In the genomic region with DNA sequence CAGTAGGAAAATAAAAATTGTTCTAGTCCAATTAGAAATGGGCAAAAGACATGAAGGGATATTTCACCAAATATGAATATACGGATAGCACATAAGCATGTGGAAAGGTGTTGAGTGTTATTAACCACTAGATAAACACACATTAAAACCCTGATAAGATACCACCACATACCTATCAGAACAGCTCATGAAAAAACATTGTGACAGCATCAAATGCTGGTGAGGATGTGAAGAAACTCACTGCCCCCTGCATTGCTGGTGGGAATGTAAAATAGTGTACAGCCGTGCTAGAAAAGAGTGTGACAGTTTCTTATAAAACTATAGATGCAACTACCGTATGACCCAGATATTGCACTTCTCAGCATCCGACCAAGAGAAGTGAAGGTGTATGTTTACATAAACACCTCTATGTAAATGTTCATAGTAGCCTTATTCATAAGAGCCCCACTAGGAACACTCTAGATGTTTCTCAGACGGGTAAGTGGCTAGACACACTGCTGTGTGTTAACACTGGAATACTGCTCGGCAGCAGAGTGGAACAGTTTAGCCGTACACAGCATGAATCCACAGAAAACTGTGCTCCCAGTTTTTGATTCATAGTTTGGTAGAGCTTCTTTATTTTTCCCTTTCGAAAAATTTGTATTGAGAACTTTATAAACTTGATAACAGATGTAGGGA, we compare ENCODE assay signal across 1 cellular context.
TF ChIP-seq lines count a peak whose summit lies in the region.

No MANE protein-coding gene starts in this region.

TF ChIP-seq in A549, 52 proteins besides CTCF, POLR2A, EP300 and RAD21 (continued from another document):
- TF ChIP-seq, protein P1, sequence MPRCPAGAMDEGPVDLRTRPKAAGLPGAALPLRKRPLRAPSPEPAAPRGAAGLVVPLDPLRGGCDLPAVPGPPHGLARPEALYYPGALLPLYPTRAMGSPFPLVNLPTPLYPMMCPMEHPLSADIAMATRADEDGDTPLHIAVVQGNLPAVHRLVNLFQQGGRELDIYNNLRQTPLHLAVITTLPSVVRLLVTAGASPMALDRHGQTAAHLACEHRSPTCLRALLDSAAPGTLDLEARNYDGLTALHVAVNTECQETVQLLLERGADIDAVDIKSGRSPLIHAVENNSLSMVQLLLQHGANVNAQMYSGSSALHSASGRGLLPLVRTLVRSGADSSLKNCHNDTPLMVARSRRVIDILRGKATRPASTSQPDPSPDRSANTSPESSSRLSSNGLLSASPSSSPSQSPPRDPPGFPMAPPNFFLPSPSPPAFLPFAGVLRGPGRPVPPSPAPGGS (IDR thresholded peaks at IDR 0.05), result no peak
- no peak for TF ChIP-seq MYC (IDR thresholded peaks at IDR 0.05; ENCODE audit: borderline replicate concordance, low read length)
